In genomic region chr20:45892049-45892816, GRCh38 we compare ENCODE assay signal across 8 cellular contexts. TPM values are rescaled to one million over a fixed set of nuclear protein-coding genes. Genes with fewer than 3 reads are reported as not detected.
DNase-seq lines count a peak whose midpoint lies in the region; ATAC-seq, FAIRE-seq and TF ChIP-seq lines count a peak whose summit lies in the region.

No MANE protein-coding gene starts in this region.

- peaks cover 4% of the 10 kb centered on the region; the same call in 1 of the 2 replicates for H3K36me3 Mint-ChIP-seq in HFFc6 (ENCODE audit: low read depth)

- peak overlapping the region; percentile 74 for H3K27ac Mint-ChIP-seq in HFFc6

- H3K4me1 Mint-ChIP-seq in HFFc6 (ENCODE audit: low read depth), result peaks cover 29% of the 10 kb centered on the region

- peaks cover 5% of the 10 kb centered on the region for H3K27me3 Mint-ChIP-seq in HFFc6 (ENCODE audit: insufficient read depth)

- TF ChIP-seq CTCF in HFFc6 (IDR thresholded peaks at IDR 0.05), result peak; percentile 52
- TF ChIP-seq CTCF in VCaP (conservative IDR thresholded peaks at IDR 0.05), result peak; percentile 18; the same call in 1 of the 2 replicates
- peak; percentile 32 for TF ChIP-seq CTCF in retinal pigment epithelial cell (conservative IDR thresholded peaks at IDR 0.05; ENCODE audit: low read depth, low read length)

- DNase-seq in AML-193 (lab: John Stamatoyannopoulos, UW) (peak; percentile 58), HFFc6 (peak; percentile 32), frontal cortex (ENCODE audit: low spot score in 2 of 2) (peak; percentile 49 to 58), retinal pigment epithelial cell (ENCODE audit: low read depth) (no peak)
- DNase-seq in stimulated activated CD8-positive, alpha-beta memory T cell treated with anti-CD3 and anti-CD28 coated beads, Interleukin-4, amount 100 ng/mL, for 48 hours, result no peak

- H3K4me3 Mint-ChIP-seq in HFFc6, result peak overlapping the region; percentile 93

- H3K4me3 ChIP-seq in retinal pigment epithelial cell (ENCODE audit: low read length), result peak overlapping the region; percentile 73

- no peak for FAIRE-seq in frontal cortex (lab: Jason Lieb, UNC)

- no peak for ATAC-seq in GM21619 (IDR thresholded peaks at IDR 0.05; ENCODE audit: unreplicated experiment)
- no peak for ATAC-seq in GM21381 (IDR thresholded peaks at IDR 0.05; ENCODE audit: unreplicated experiment)

- no peaks in the 10 kb centered on the region for H3K9me3 Mint-ChIP-seq in HFFc6

- peak overlapping the region; percentile 81; the same call in 1 of the 2 replicates for H3K27ac ChIP-seq in VCaP

RNA-seq across cellular contexts. Expression of gene CTSA, which starts 1.1 kb away (rescaled TPM):
- 100 to 1,000 TPM; 133 to 176 (median 155) TPM for total RNA-seq in HFFc6 (2021; fragmentation: NEBNext Ultra II Directional; extraction: Animal tissue kit (Norgen Biotek cat#: 25700))
- 14.7 TPM for total RNA-seq in frontal cortex

RNA-seq across cellular contexts. Expression of gene NEURL2, which starts 1.2 kb away (rescaled TPM):
- 1 to 10 TPM; 1.5 to 2.3 (median 1.9) TPM for total RNA-seq in HFFc6 (2021; fragmentation: NEBNext Ultra II Directional; extraction: Animal tissue kit (Norgen Biotek cat#: 25700))
- total RNA-seq in frontal cortex, result 3.3 TPM

RNA-seq across cellular contexts. Expression of gene SPATA25, which starts 4.8 kb away (rescaled TPM):
- under 1 TPM; 0.35 to 0.74 (median 0.47) TPM for total RNA-seq in HFFc6 (2021; fragmentation: NEBNext Ultra II Directional; extraction: Animal tissue kit (Norgen Biotek cat#: 25700))
- 2.0 TPM for total RNA-seq in frontal cortex

RNA-seq across cellular contexts. Expression of gene ZSWIM1, which starts 11.2 kb away (rescaled TPM):
- total RNA-seq in HFFc6 (2021; fragmentation: NEBNext Ultra II Directional; extraction: Animal tissue kit (Norgen Biotek cat#: 25700)), result 10 to 100 TPM in 4 of 6 experiments, 1 to 10 TPM in 2; 9.8 to 11.7 (median 10.3) TPM
- total RNA-seq in frontal cortex, result 5.3 TPM

RNA-seq across cellular contexts. Expression of gene PLTP, which starts 19.7 kb away (rescaled TPM):
- total RNA-seq in HFFc6 (2021; fragmentation: NEBNext Ultra II Directional; extraction: Animal tissue kit (Norgen Biotek cat#: 25700)), result 10 to 100 TPM in 5 of 6 experiments, 1 to 10 TPM in 1; 8.3 to 13.6 (median 11.1) TPM
- total RNA-seq in frontal cortex, result 19.2 TPM

Comparison
In these comparisons a context has a peak if more than half of its experiments do, and no peak if none do; other contexts are left out.
1. DNase-seq: peak in AML-193 (2 of 2), HFFc6 (single experiment) and frontal cortex (2 of 2); none in retinal pigment epithelial cell (single experiment) and stimulated activated CD8-positive, alpha-beta memory T cell treated with anti-CD3 and anti-CD28 coated beads, Interleukin-4, amount 100 ng/mL, for 48 hours (single experiment).
2. Peak in every context shown above with its lines, with median percentiles within 50 percentile points of each other: CTCF ChIP-seq.